1 cellular context compared by ENCODE assay signal in the genomic region with DNA sequence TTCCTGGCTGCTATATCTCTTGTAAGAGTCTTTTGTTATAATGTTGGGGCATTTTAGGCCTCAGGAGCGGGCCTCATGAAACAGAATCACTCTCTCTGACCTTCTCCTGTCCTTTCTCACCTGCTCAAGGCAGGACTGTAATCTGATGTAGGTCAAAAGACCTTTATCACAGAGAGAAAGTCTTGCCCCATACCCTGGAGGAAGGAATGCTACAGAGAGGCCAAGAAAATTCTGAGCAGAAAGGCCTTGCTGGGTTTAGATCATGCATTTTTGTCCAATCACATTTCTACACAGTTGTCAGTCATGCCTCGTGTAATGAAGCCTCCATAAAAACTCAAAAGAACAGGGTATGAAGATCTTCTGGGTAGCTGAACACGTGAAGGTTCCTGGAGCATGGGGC.
TF ChIP-seq lines count a peak whose summit lies in the region.

No MANE protein-coding gene starts in this region.

TF ChIP-seq in K562, 482 proteins besides CTCF, POLR2A, EP300 and RAD21:
- TF ChIP-seq SNRNP70 (optimal IDR thresholded peaks at IDR 0.05; ENCODE audit: low read depth, low read length) = no peak
- no peak for TF ChIP-seq TBP (optimal IDR thresholded peaks at IDR 0.05; ENCODE audit: low read depth, low read length)
- no peak for TF ChIP-seq TAL1 (IDR thresholded peaks at IDR 0.05)
- TF ChIP-seq CHCHD3 (CRISPR knock-in tag; IDR thresholded peaks at IDR 0.05) = no peak
- no peak for TF ChIP-seq DDX20 (tag; IDR thresholded peaks at IDR 0.05; ENCODE audit: low read depth)
- no peak for TF ChIP-seq ZSCAN29 (IDR thresholded peaks at IDR 0.05)
- no peak for TF ChIP-seq PCBP2 (IDR thresholded peaks at IDR 0.05; ENCODE audit: low read depth, low read length, poor library complexity, severe bottlenecking)
- no peak for TF ChIP-seq ZNF589 (CRISPR knock-in tag; IDR thresholded peaks at IDR 0.05; ENCODE audit: low read depth)
- TF ChIP-seq PRPF4 (IDR thresholded peaks at IDR 0.05; ENCODE audit: insufficient read depth, low read depth, low read length, poor library complexity, severe bottlenecking) = no peak
- TF ChIP-seq KDM2B (CRISPR knock-in tag; IDR thresholded peaks at IDR 0.05) = no peak
- no peak for TF ChIP-seq HDAC6 (IDR thresholded peaks at IDR 0.05; ENCODE audit: low read depth, low read length)
